In the genomic region with DNA sequence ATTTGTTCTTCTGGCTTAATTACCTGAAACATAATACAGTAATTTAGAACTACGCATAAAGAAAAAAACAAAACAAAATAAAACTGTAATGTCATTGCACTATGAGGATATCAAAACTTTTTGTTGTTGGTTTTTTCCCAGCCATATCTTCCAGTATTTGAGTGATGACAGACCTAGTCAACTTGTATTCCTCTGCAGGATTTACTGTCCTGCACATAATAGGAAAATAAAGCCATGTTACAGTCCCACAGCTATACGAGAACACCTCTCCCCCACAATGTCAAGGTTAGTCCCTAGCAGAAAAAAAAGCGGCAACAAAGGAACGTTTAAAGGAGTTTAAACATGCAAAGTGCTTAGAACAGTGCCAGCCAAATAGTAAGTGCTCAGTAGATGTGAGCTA, we compare ENCODE assay signal across 16 cellular contexts. TPM values are rescaled to one million over a fixed set of nuclear protein-coding genes. Genes with fewer than 3 reads are reported as not detected.
DNase-seq lines count a peak whose midpoint lies in the region; ATAC-seq and TF ChIP-seq lines count a peak whose summit lies in the region.
"Had no signal": no experiment of that assay in that cellular context is flagged by ENCODE, and none has a peak within 500 bp of the region (broad histone marks: within the 10 kb centered on the region; RNA-seq: fewer than 3 reads in every experiment).

No MANE protein-coding gene starts in this region.

- POLR2A ChIA-PET in activated B cell treated with CpG ODN at 0.5 μM for 24 hours (lab: Charles Lee): interaction anchor here (1.0 to 5.1 kb wide), 2 partner anchors 13 to 446 kb away, joined by 5 to 108 read pairs; a partner anchor contains a TSS

- intact Hi-C loops in activated B cell treated with CpG ODN at 0.5 μM for 24 hours (cut with micrococcal nuclease): loop anchor here (2.0 to 5.0 kb wide), 3 partner anchors 55 to 1321 kb away; a partner anchor contains a TSS
- intact Hi-C loops in left ventricle myocardium inferior (cut with micrococcal nuclease): loop anchor here (10.0 kb wide), 1 partner anchor 293 kb away; a partner anchor contains a TSS

- H3K4me3 Mint-ChIP-seq in activated T-cell treated with anti-CD3 and anti-CD28 coated beads, Interleukin-2, amount 50 U/mL, for 72 hours: no peak overlapping the region
- H3K4me3 Mint-ChIP-seq in activated B cell treated with CpG ODN at 0.5 μM for 24 hours: no peak overlapping the region
- H3K4me3 Mint-ChIP-seq: CD4-positive, CD25-positive, alpha-beta regulatory T cell; GM23338 had no signal

- H3K27ac Mint-ChIP-seq in activated T-cell treated with anti-CD3 and anti-CD28 coated beads, Interleukin-2, amount 50 U/mL, for 72 hours: peak overlapping the region; percentile 36
- peak overlapping the region; percentile 13 for H3K27ac Mint-ChIP-seq in activated B cell treated with CpG ODN at 0.5 μM for 24 hours
- H3K27ac Mint-ChIP-seq: GM23338 had no signal

- no peaks in the 10 kb centered on the region for H3K9me3 Mint-ChIP-seq in activated T-cell treated with anti-CD3 and anti-CD28 coated beads, Interleukin-2, amount 50 U/mL, for 72 hours
- H3K9me3 Mint-ChIP-seq in activated B cell treated with CpG ODN at 0.5 μM for 24 hours: no peaks in the 10 kb centered on the region
- H3K9me3 Mint-ChIP-seq: CD4-positive, CD25-positive, alpha-beta regulatory T cell; GM23338 had no signal

- no peaks in the 10 kb centered on the region for H3K27me3 Mint-ChIP-seq in activated T-cell treated with anti-CD3 and anti-CD28 coated beads, Interleukin-2, amount 50 U/mL, for 72 hours (ENCODE audit: low read depth)
- H3K27me3 Mint-ChIP-seq in activated B cell treated with CpG ODN at 0.5 μM for 24 hours: no peaks in the 10 kb centered on the region
- H3K27me3 Mint-ChIP-seq: CD4-positive, CD25-positive, alpha-beta regulatory T cell had no signal

- no peak for DNase-seq in activated T-cell treated with anti-CD3 and anti-CD28 coated beads, Interleukin-2, amount 50 U/mL, for 72 hours
- DNase-seq in activated T-cell treated with anti-CD3 and anti-CD28 coated beads, Interleukin-2, amount 50 U/mL, for 48 hours: no peak
- no peak for DNase-seq in activated B cell treated with CpG ODN at 0.5 μM for 24 hours
- DNase-seq in left kidney (ENCODE audit: low read depth, low spot score): peak; percentile 22
- no peak for DNase-seq in left ventricle myocardium inferior
- no peak for DNase-seq in stimulated activated naive CD4-positive, alpha-beta T cell treated with Interleukin-2 at 50 U/mL for 16 hours (lab: John Stamatoyannopoulos, UW)
- DNase-seq in DMS153 (lab: John Stamatoyannopoulos, UW): no peak
- DNase-seq in HuH-7 (ENCODE audit: low spot score): no peak
- DNase-seq: CD4-positive, CD25-positive, alpha-beta regulatory T cell; DND-41; GDM1; H7 had no signal

- H3K36me3 Mint-ChIP-seq in activated T-cell treated with anti-CD3 and anti-CD28 coated beads, Interleukin-2, amount 50 U/mL, for 72 hours (ENCODE audit: insufficient read depth in 2 of 2): no peaks in the 10 kb centered on the region
- no peaks in the 10 kb centered on the region for H3K36me3 Mint-ChIP-seq in activated B cell treated with CpG ODN at 0.5 μM for 24 hours (ENCODE audit: low read depth)

- ATAC-seq in activated T-cell treated with anti-CD3 and anti-CD28 coated beads, Interleukin-2, amount 50 U/mL, for 72 hours (replicated peaks in 1 of 2): no peak
- ATAC-seq in activated B cell treated with CpG ODN at 0.5 μM for 24 hours (ENCODE audit: low read depth): no peak
- ATAC-seq: GM23338, HepG2 had no signal

- TF ChIP-seq CTCF in activated B cell treated with CpG ODN at 0.5 μM for 24 hours (IDR thresholded peaks at IDR 0.05) (no peak), left ventricle myocardium inferior (IDR thresholded peaks at IDR 0.05; ENCODE audit: borderline replicate concordance) (no peak)

- H3K9me3 ChIP-seq in left ventricle myocardium inferior (replicated peaks): no peaks in the 10 kb centered on the region
- H3K9me3 ChIP-seq: BLaER1 had no signal

- CTCF ChIA-PET in activated B cell treated with CpG ODN at 0.5 μM for 24 hours (lab: Charles Lee): interaction anchor here (0.9 to 7.6 kb wide), 4 partner anchors 9 to 841 kb away, joined by 3 to 63 read pairs (median 27); a partner anchor contains a TSS

- peaks cover 5% of the 10 kb centered on the region for H3K4me1 ChIP-seq in left ventricle myocardium inferior

- H3K4me1 Mint-ChIP-seq in activated T-cell treated with anti-CD3 and anti-CD28 coated beads, Interleukin-2, amount 50 U/mL, for 72 hours (ENCODE audit: low read depth): peaks cover 15% of the 10 kb centered on the region
- peaks cover 50% of the 10 kb centered on the region for H3K4me1 Mint-ChIP-seq in activated B cell treated with CpG ODN at 0.5 μM for 24 hours

- peaks cover 5% of the 10 kb centered on the region for H3K36me3 ChIP-seq in left ventricle myocardium inferior

- no peaks in the 10 kb centered on the region for H3K27me3 ChIP-seq in left ventricle myocardium inferior (ENCODE audit: low read depth)
- H3K27me3 ChIP-seq: BLaER1 had no signal

- no peak overlapping the region for H3K4me3 ChIP-seq in left ventricle myocardium inferior
- H3K4me3 ChIP-seq: BLaER1, GM23338 had no signal

- H3K27ac ChIP-seq in left ventricle myocardium inferior (replicated peaks): no peak overlapping the region
- H3K27ac ChIP-seq: 22Rv1, BLaER1 had no signal

RNA-seq across cellular contexts. Expression of a gene that starts 55.3 kb away (rescaled TPM):
- total RNA-seq in activated T-cell treated with anti-CD3 and anti-CD28 coated beads, Interleukin-2, amount 50 U/mL, for 72 hours: 100 to 1,000 TPM; 136 to 147 TPM
- total RNA-seq in activated B cell treated with CpG ODN at 0.5 μM for 24 hours: 125 and 129 TPM in 2 replicates
- 363 TPM for total RNA-seq in left ventricle myocardium inferior
